19 cellular contexts compared by ENCODE assay signal in the genomic region with DNA sequence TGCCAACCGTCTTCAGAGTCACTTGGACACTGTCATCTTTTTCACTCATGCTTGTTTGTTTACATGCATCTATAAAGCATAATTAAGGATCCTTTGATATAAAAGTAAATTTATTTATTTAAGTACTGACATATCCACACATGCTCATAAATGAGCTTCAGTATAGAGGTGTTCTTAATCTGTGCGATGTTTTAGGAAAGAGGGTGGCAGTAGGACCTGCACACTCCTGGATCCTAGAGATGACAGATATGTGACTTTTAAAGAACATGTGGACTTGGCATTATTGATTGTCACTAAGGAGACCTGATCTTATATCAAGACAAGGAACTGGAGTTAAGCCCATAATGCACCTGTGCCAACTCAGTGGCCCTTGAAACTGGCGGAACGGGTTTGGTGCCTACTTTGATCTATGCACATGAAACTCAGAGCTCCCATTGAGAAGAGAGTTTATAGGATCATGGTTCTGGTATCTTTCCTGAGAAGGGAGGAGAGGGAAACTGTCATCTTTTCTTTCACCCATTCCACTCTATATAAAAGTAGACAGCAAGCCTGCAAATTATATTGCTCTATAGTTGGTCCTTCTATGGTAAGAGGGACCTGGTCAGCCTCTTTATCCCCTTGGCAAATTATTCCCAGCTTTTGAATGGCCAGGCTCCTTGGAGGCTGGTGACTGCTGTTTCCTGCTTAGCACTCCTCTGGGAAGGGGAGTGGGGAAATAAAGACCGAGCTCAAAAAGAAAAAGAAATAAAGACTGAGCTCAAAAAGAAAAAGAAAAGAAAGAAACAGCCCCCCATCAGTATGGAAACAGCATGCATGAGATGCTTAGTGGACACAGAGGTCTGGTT. TPM values are rescaled to one million over a fixed set of nuclear protein-coding genes. Genes with fewer than 3 reads are reported as not detected.
DNase-seq lines count a peak whose midpoint lies in the region; ATAC-seq, FAIRE-seq and TF ChIP-seq lines count a peak whose summit lies in the region.
"Had no signal": no experiment of that assay in that cellular context is flagged by ENCODE, and none has a peak within 500 bp of the region (broad histone marks: within the 10 kb centered on the region; RNA-seq: fewer than 3 reads in every experiment).

No MANE protein-coding gene starts in this region.

- H3K4me2 ChIP-seq in PC-9 (peak overlapping the region; percentile 34), neuronal stem cell (ENCODE audit: insufficient read depth, low read length, poor library complexity, severe bottlenecking) (no peak overlapping the region)
- H3K4me2 ChIP-seq: BLaER1 treated with 17β-estradiol and CSF1 and Interleukin-3, amounts not matched to agents 10 nM and 100 nM had no signal

- H3K27me3 ChIP-seq in PC-9 (ENCODE audit: insufficient read depth, low read depth) (no peaks in the 10 kb centered on the region), lower lobe of right lung (ENCODE audit: low read depth) (no peaks in the 10 kb centered on the region), neuronal stem cell (ENCODE audit: control insufficient read depth in 3 of 3, insufficient read depth in 3 of 3, low read depth in 1 of 3, low read length in 3 of 3) (no peaks in the 10 kb centered on the region)
- H3K27me3 ChIP-seq: SJCRH30 had no signal

- no peak overlapping the region for H3K9ac ChIP-seq in neuronal stem cell (ENCODE audit: low read depth, low read length, poor library complexity)
- H3K9ac ChIP-seq: BLaER1 treated with 17β-estradiol and CSF1 and Interleukin-3, amounts not matched to agents 10 nM and 100 nM had no signal

- H4K91ac ChIP-seq in neuronal stem cell (ENCODE audit: low read depth, low read length, poor library complexity), result no peak overlapping the region

- H3K9me3 ChIP-seq in PC-9 (ENCODE audit: insufficient read depth, low read depth), result no peaks in the 10 kb centered on the region; the same call in 1 of the 2 replicates
- H3K9me3 ChIP-seq in lower lobe of right lung, result peaks cover 8% of the 10 kb centered on the region
- no peaks in the 10 kb centered on the region for H3K9me3 ChIP-seq in neuronal stem cell (replicated peaks in 1 of 2; ENCODE audit: control insufficient read depth in 2 of 2, insufficient read depth in 1 of 2, low read depth in 1 of 2, low read length in 2 of 2)
- H3K9me3 ChIP-seq: right lobe of liver, SJCRH30 had no signal

- no peaks in the 10 kb centered on the region for H3K9me2 ChIP-seq in PC-9 (ENCODE audit: insufficient read depth)

- H3K4me3 ChIP-seq in PC-9 (no peak overlapping the region), lower lobe of right lung (no peak overlapping the region), neuronal stem cell (ENCODE audit: low read length in 2 of 2) (no peak overlapping the region)
- H3K4me3 ChIP-seq: BLaER1 treated with 17β-estradiol and CSF1 and Interleukin-3, amounts not matched to agents 10 nM and 100 nM; right lobe of liver; SJCRH30 had no signal

- no peaks in the 10 kb centered on the region for H4K20me1 ChIP-seq in PC-9 (ENCODE audit: insufficient read depth)
- H4K20me1 ChIP-seq: BLaER1 treated with 17β-estradiol and CSF1 and Interleukin-3, amounts not matched to agents 10 nM and 100 nM had no signal

- BruUV-seq in PC-9 (replicated peaks; lab: Mats Ljungman, UMichigan), result no TSS peak

- TF ChIP-seq CTCF in C4-2B (conservative IDR thresholded peaks at IDR 0.05) (no peak), PC-9 (conservative IDR thresholded peaks at IDR 0.05) (no peak), lower lobe of right lung (IDR thresholded peaks at IDR 0.05) (no peak), D721Med (IDR thresholded peaks at IDR 0.05; ENCODE audit: insufficient read depth, missing control alignments) (no peak)

- peak overlapping the region; percentile 88; the same call in 1 of the 2 replicates for H3K27ac ChIP-seq in C4-2B
- H3K27ac ChIP-seq in PC-9, result no peak overlapping the region
- no peak overlapping the region for H3K27ac ChIP-seq in lower lobe of right lung
- H3K27ac ChIP-seq in neuronal stem cell (replicated peaks; ENCODE audit: low read length), result no peak overlapping the region
- H3K27ac ChIP-seq: BLaER1 treated with 17β-estradiol and CSF1 and Interleukin-3, amounts not matched to agents 10 nM and 100 nM; right lobe of liver; SJCRH30; WERI-Rb-1 had no signal

- CTCF ChIA-PET in PC-9 (lab: Charles Lee), result interaction anchor here (0.7 to 1.7 kb wide), 5 partner anchors 15 to 193 kb away, joined by 3 to 6 read pairs (median 3); no protein-coding TSS in a partner anchor

- no peak overlapping the region for H2BK12ac ChIP-seq in neuronal stem cell (ENCODE audit: low read length)

- no peak overlapping the region for H2BK15ac ChIP-seq in neuronal stem cell (ENCODE audit: low read length)

- no peak overlapping the region for H3K4ac ChIP-seq in neuronal stem cell (ENCODE audit: low read length)

- no peaks in the 10 kb centered on the region for H3K36me3 ChIP-seq in PC-9 (ENCODE audit: low read depth)
- no peaks in the 10 kb centered on the region for H3K36me3 ChIP-seq in lower lobe of right lung
- no peaks in the 10 kb centered on the region for H3K36me3 ChIP-seq in neuronal stem cell (replicated peaks in 1 of 2; ENCODE audit: control insufficient read depth in 2 of 2, insufficient read depth in 2 of 2, low read length in 2 of 2)
- H3K36me3 ChIP-seq: BLaER1 treated with 17β-estradiol and CSF1 and Interleukin-3, amounts not matched to agents 10 nM and 100 nM; right lobe of liver; SJCRH30; WERI-Rb-1 had no signal

- DNase-seq in HTR-8/SVneo (ENCODE audit: insufficient read length, low spot score) (no peak), PC-9 (peak; percentile 64 to 83), lower lobe of right lung (peak; percentile 70), NCI-H187 treated with DMSO at 0.1 percent for 48 hours (lab: John Stamatoyannopoulos, UW) (no peak), neuronal stem cell (ENCODE audit: low spot score) (no peak), D721Med (ENCODE audit: insufficient read length, low spot score) (no peak)
- no peak for DNase-seq in activated CD4-positive, CD25-positive, alpha-beta regulatory T cell (lab: John Stamatoyannopoulos, UW)
- DNase-seq: activated effector memory CD4-positive, alpha-beta T cell treated with Interleukin-2 at 50 U/mL for 16 hours; H9; naive B cell; NCI-H2171 treated with DMSO at 0.1 percent for 48 hours; right lobe of liver; SJCRH30; stimulated activated CD4-positive, alpha-beta T cell treated with anti-CD3 and anti-CD28 coated beads, Interleukin-15, amount 100 ng/mL, for 24 hours; T-helper 2 cell; WERI-Rb-1 had no signal

- H3K79me2 ChIP-seq in PC-9 (ENCODE audit: low read depth), result no peaks in the 10 kb centered on the region

- no CpG with 5 or more reads among the region's 5 CpGs for WGBS in neuronal stem cell (ENCODE audit: extremely low coverage in 2 of 2, insufficient read length in 2 of 2, insufficient replicate concordance in 1 of 2), 2 donors

- no peak overlapping the region for H2BK5ac ChIP-seq in neuronal stem cell (ENCODE audit: low read length)

- no peaks in the 10 kb centered on the region for H3F3A ChIP-seq in PC-9 (ENCODE audit: insufficient read depth, low read depth)

- FAIRE-seq in HTR-8/SVneo (lab: Jason Lieb, UNC) (peak; percentile 26), D721Med (lab: Jason Lieb, UNC) (no peak)
- FAIRE-seq: GM12892 had no signal

- H3K18ac ChIP-seq in neuronal stem cell (ENCODE audit: low read length), result no peak overlapping the region

- peaks cover 11% of the 10 kb centered on the region for H3K4me1 ChIP-seq in PC-9 (replicated peaks; ENCODE audit: insufficient read depth)
- peaks cover 22% of the 10 kb centered on the region for H3K4me1 ChIP-seq in lower lobe of right lung
- H3K4me1 ChIP-seq in neuronal stem cell (ENCODE audit: control insufficient read depth in 2 of 2, insufficient read depth in 1 of 2, low read depth in 1 of 2, low read length in 2 of 2), result no peaks in the 10 kb centered on the region
- H3K4me1 ChIP-seq: BLaER1 treated with 17β-estradiol and CSF1 and Interleukin-3, amounts not matched to agents 10 nM and 100 nM; right lobe of liver; SJCRH30 had no signal

- no peak overlapping the region for H4K8ac ChIP-seq in neuronal stem cell (ENCODE audit: low read depth, low read length)

- H3K23ac ChIP-seq in neuronal stem cell (ENCODE audit: low read depth, low read length, poor library complexity), result no peak overlapping the region

- H2BK120ac ChIP-seq in neuronal stem cell (ENCODE audit: low read depth, low read length), result no peak overlapping the region

- intact Hi-C loops in PC-9 (cut with micrococcal nuclease; ENCODE audit: unreplicated experiment), result loop anchor here (1.0 kb wide), 1 partner anchor 21 kb away; no protein-coding TSS in a partner anchor
- intact Hi-C loops in lower lobe of right lung (cut with DNase I), result no loop called here

- no peak overlapping the region for H3K14ac ChIP-seq in neuronal stem cell (ENCODE audit: low read length)

- no peak overlapping the region for H2AK5ac ChIP-seq in neuronal stem cell (ENCODE audit: low read depth, low read length)

- POLR2A ChIA-PET in PC-9 (lab: Charles Lee; ENCODE audit: unreplicated experiment), result interaction anchor here (0.5 to 0.9 kb wide), 3 partner anchors 22 to 1224 kb away, joined by 3 to 12 read pairs (median 8); no protein-coding TSS in a partner anchor

- peak; percentile 75 to 88 for ATAC-seq in lower lobe of right lung

- H3K79me1 ChIP-seq in neuronal stem cell (ENCODE audit: low read depth, low read length), result no peaks in the 10 kb centered on the region

- H2AFZ ChIP-seq in PC-9 (peak overlapping the region; percentile 61), neuronal stem cell (ENCODE audit: low read length) (no peak overlapping the region)

RNA-seq across cellular contexts. Expression of a gene that starts 57.8 kb away (rescaled TPM):
- 22.0 and 28.6 TPM in 2 replicates for total RNA-seq in PC-9 (2021)
- 110 TPM for total RNA-seq in lower lobe of right lung
- polyA plus RNA-seq in neuronal stem cell (2013, experiment 1 of 2), result 2.1 TPM
- 2.0 TPM for polyA plus RNA-seq in neuronal stem cell (2013, experiment 2 of 2)

Comparison
In these comparisons a context has a peak if more than half of its experiments do, and no peak if none do; other contexts are left out.
1. DNase-seq: peak in PC-9 (2 of 2) and lower lobe of right lung (single experiment); none in HTR-8/SVneo (single experiment), NCI-H187 treated with DMSO at 0.1 percent for 48 hours (single experiment), neuronal stem cell (single experiment), D721Med (single experiment) and activated CD4-positive, CD25-positive, alpha-beta regulatory T cell (0 of 4).